ENCODE assay signal across 1 cellular context in the genomic region with DNA sequence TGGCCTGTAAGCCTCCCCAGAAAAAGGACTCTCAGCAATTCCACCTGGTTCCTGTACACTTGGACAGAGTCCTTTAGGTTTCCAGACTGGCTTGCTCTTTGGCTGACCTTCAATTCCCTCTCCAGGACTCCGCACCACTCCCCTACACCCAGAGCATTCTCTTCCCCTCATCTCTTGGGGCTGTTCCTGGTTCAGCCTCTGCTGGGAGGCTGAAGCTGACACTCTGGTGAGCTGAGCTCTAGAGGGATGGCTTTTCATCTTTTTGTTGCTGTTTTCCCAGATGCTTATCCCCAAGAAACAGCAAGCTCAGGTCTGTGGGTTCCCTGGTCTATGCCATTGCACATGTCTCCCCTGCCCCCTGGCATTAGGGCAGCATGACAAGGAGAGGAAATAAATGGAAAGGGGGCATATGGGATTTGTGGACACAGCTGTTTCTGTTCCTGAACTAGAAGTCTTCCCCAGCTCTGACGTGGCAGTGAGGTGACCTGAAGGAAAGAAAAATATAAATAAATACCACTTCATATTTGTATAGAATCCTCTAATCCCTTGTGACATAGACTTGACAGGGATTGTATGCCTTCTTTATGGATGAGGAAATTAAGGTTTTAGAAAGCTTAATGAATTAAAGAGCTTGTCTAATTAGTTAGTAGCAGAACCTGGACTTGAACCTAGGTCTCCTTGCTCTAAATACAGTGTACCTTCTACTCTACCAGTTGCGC.
TF ChIP-seq lines count a peak whose summit lies in the region.

No MANE protein-coding gene starts in this region.

TF ChIP-seq in H1, 55 proteins besides CTCF, POLR2A, EP300 and RAD21:
- TF ChIP-seq CEBPB (IDR thresholded peaks at IDR 0.05; ENCODE audit: low read depth, low read length) (peak; percentile 55; the same call in 1 of the 2 replicates), SP1 (IDR thresholded peaks at IDR 0.05; ENCODE audit: low read depth, low read length) (no peak), BRCA1 (IDR thresholded peaks at IDR 0.05; ENCODE audit: low read depth, low read length) (no peak), E2F6 (IDR thresholded peaks at IDR 0.05) (no peak), TCF12 (IDR thresholded peaks at IDR 0.05; ENCODE audit: low read depth, low read length) (no peak)
